In the genomic region with DNA sequence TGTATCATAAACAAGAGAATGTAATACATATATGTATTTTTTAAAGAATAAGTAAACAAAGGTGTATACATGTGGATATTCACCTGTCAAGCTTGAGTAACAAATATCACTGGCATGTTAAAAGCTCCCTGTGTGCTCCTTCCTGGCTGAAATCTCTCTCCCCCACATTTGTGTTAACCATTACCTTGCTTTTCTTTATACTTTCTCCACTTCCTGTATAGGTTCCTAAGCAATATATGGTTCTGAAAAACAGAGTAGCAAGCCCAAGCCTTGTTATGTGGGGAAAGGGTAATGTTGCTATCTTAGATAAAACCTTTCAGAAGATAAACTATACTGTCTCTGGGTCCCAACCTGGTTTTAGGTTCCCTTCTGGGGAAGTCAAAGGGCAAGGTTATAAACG, we compare ENCODE assay signal across 22 cellular contexts.
"Had no signal": no experiment of that assay in that cellular context is flagged by ENCODE, and none has a peak within 500 bp of the region (broad histone marks: within the 10 kb centered on the region; RNA-seq: fewer than 3 reads in every experiment).

No MANE protein-coding gene starts in this region.

- ATAC-seq: activated CD8-positive, alpha-beta memory T cell treated with anti-CD3 and anti-CD28 coated beads, Interleukin-2, amount 10 ng/mL, durations not matched to agents 7 days and 5 days; activated CD8-positive, alpha-beta T cell treated with anti-CD3 and anti-CD28 coated beads, Interleukin-2, amount 10 ng/mL, durations not matched to agents 7 days and 5 days; body of pancreas; heart right ventricle; mucosa of descending colon; right cardiac atrium; stimulated activated naive CD8-positive, alpha-beta T cell treated with anti-CD3 and anti-CD28 coated beads, Interleukin-15, Interleukin-2, amounts not matched to agents 100 U/mL and 50 U/mL, for 24 hours had no signal

- DNase-seq: activated CD4-positive, alpha-beta T cell treated with anti-CD3 and anti-CD28 coated beads, Interleukin-2, amount 50 U/mL, for 1 hour; activated CD4-positive, CD25-positive, alpha-beta regulatory T cell treated with anti-CD3 and anti-CD28 coated beads, Interleukin-2, amount 50 U/mL, for 72 hours; activated CD8-positive, alpha-beta memory T cell treated with anti-CD3 and anti-CD28 coated beads, Interleukin-2, amount 10 ng/mL, durations not matched to agents 7 days and 5 days; activated CD8-positive, alpha-beta T cell treated with anti-CD3 and anti-CD28 coated beads, Interleukin-2, amount 10 ng/mL, durations not matched to agents 7 days and 5 days; activated naive CD4-positive, alpha-beta T cell; activated T-cell treated with anti-CD3 and anti-CD28 coated beads, Interleukin-2, amount 50 U/mL, for 48 hours; aorta; body of pancreas; dermis blood vessel endothelial cell; effector CD4-positive, alpha-beta T cell; esophagus squamous epithelium; foreskin melanocyte; heart right ventricle; left ventricle myocardium inferior; mesendoderm; mucosa of descending colon; posterior cingulate gyrus; right cardiac atrium; spleen; stimulated activated CD4-positive, alpha-beta T cell treated with anti-CD3 and anti-CD28 coated beads, Interleukin-2, amount 100 ng/mL, for 48 hours; stimulated activated naive CD8-positive, alpha-beta T cell treated with anti-CD3 and anti-CD28 coated beads, Interleukin-15, Interleukin-2, amounts not matched to agents 100 U/mL and 50 U/mL, for 24 hours; trophoblast cell had no signal
